ENCODE assay signal across 26 cellular contexts in genomic region chr18:51321696-51322095, GRCh38.
DNase-seq lines count a peak whose midpoint lies in the region; ATAC-seq and TF ChIP-seq lines count a peak whose summit lies in the region.
"Had no signal": no experiment of that assay in that cellular context is flagged by ENCODE, and none has a peak within 500 bp of the region (broad histone marks: within the 10 kb centered on the region; RNA-seq: fewer than 3 reads in every experiment).

No MANE protein-coding gene starts in this region.

- H3K4me1 Mint-ChIP-seq in chondrocyte (ENCODE audit: low read depth) = peaks cover 11% of the 10 kb centered on the region
- H3K4me1 Mint-ChIP-seq: activated naive CD4-positive, alpha-beta T cell treated with anti-CD3 and anti-CD28 coated beads, Interleukin-2, amount 10 ng/mL, durations not matched to agents 7 days and 5 days had no signal

- TF ChIP-seq POLR2A in tibial nerve (IDR thresholded peaks at IDR 0.05) (no peak), spleen (IDR thresholded peaks at IDR 0.05) (no peak)

- H3K36me3 Mint-ChIP-seq in chondrocyte (ENCODE audit: low read depth) = no peaks in the 10 kb centered on the region
- H3K36me3 Mint-ChIP-seq: activated naive CD4-positive, alpha-beta T cell treated with anti-CD3 and anti-CD28 coated beads, Interleukin-2, amount 10 ng/mL, durations not matched to agents 7 days and 5 days had no signal

- no peaks in the 10 kb centered on the region for H3K36me3 ChIP-seq in tibial nerve
- no peaks in the 10 kb centered on the region for H3K36me3 ChIP-seq in spleen
- H3K36me3 ChIP-seq: cardiac muscle cell, prostate gland, SJSA1, thoracic aorta had no signal

- TF ChIP-seq EP300 in tibial nerve (IDR thresholded peaks at IDR 0.05) = no peak

- no peak overlapping the region for H3K4me3 Mint-ChIP-seq in chondrocyte (ENCODE audit: unreplicated experiment)
- H3K4me3 Mint-ChIP-seq: activated naive CD4-positive, alpha-beta T cell treated with anti-CD3 and anti-CD28 coated beads, Interleukin-2, amount 10 ng/mL, durations not matched to agents 7 days and 5 days; effector memory CD8-positive, alpha-beta T cell had no signal

- TF ChIP-seq CTCF in chondrocyte (IDR thresholded peaks at IDR 0.05) = peak; percentile 26
- TF ChIP-seq CTCF in retinal pigment epithelial cell (conservative IDR thresholded peaks at IDR 0.05; ENCODE audit: low read depth, low read length) = peak; percentile 24
- no peak for TF ChIP-seq CTCF in tibial nerve (IDR thresholded peaks at IDR 0.05)
- TF ChIP-seq CTCF in spleen (IDR thresholded peaks at IDR 0.05 in 8 of 11, conservative IDR thresholded peaks at IDR 0.05 in 3 of 11) = no peak

- no peaks in the 10 kb centered on the region for H3K9me3 ChIP-seq in tibial nerve
- H3K9me3 ChIP-seq in spleen = no peaks in the 10 kb centered on the region
- H3K9me3 ChIP-seq: prostate gland, SJSA1, thoracic aorta had no signal

- H3K4me1 ChIP-seq in tibial nerve (no peaks in the 10 kb centered on the region), spleen (no peaks in the 10 kb centered on the region)
- H3K4me1 ChIP-seq: prostate gland, SJSA1 had no signal

- peaks cover 2% of the 10 kb centered on the region for H3K9me3 Mint-ChIP-seq in chondrocyte (ENCODE audit: low read depth)
- H3K9me3 Mint-ChIP-seq: activated naive CD4-positive, alpha-beta T cell treated with anti-CD3 and anti-CD28 coated beads, Interleukin-2, amount 10 ng/mL, durations not matched to agents 7 days and 5 days had no signal

- WGBS in tibial nerve, 2 donors = 49 to 53% methylated on average over 1 of the region's 1 CpG
- 30 to 38% (median 34%) methylated on average over 1 of the region's 1 CpG for WGBS in spleen, 5 donors

- no peak for ATAC-seq in HG02870 (IDR thresholded peaks at IDR 0.05; ENCODE audit: unreplicated experiment)
- ATAC-seq: effector memory CD8-positive, alpha-beta T cell; GM12878; stimulated activated naive CD8-positive, alpha-beta T cell treated with anti-CD3 and anti-CD28 coated beads, Interleukin-15, Interleukin-2, amounts not matched to agents 100 U/mL and 50 U/mL, for 24 hours had no signal

- H3K27me3 ChIP-seq in tibial nerve (no peaks in the 10 kb centered on the region), spleen (replicated peaks in 1 of 7) (peaks cover 0 to 6% (median 0%) of the 10 kb centered on the region in 7 donors)
- H3K27me3 ChIP-seq: cardiac muscle cell, SJSA1 had no signal

- peak; percentile 7 for DNase-seq in DMS 273 (lab: John Stamatoyannopoulos, UW; ENCODE audit: unreplicated experiment)
- DNase-seq in DMS 273 treated with DMSO at 0.1 percent for 48 hours (lab: John Stamatoyannopoulos, UW) = no peak
- DNase-seq in chondrocyte (ENCODE audit: low spot score) = no peak
- peak; percentile 25 for DNase-seq in iPS-NIHi11 (ENCODE audit: low spot score)
- peak; percentile 45 for DNase-seq in retinal pigment epithelial cell (ENCODE audit: low read depth)
- no peak for DNase-seq in tibial nerve (ENCODE audit: low spot score in 2 of 2)
- DNase-seq in spleen = no peak
- DNase-seq: activated CD4-positive, alpha-beta T cell treated with anti-CD3 and anti-CD28 coated beads, Interleukin-2, amount 50 U/mL, for 4 hours; activated naive CD4-positive, alpha-beta T cell treated with anti-CD3 and anti-CD28 coated beads, Interleukin-2, amount 10 ng/mL, durations not matched to agents 7 days and 5 days; amniotic stem cell; cortex of kidney; effector memory CD8-positive, alpha-beta T cell; GM23248; IMR-90; NCI-H1092; NCI-H1694 treated with DMSO at 0.1 percent for 48 hours; NCI-H526; stimulated activated naive CD8-positive, alpha-beta T cell treated with anti-CD3 and anti-CD28 coated beads, Interleukin-15, Interleukin-2, amounts not matched to agents 100 U/mL and 50 U/mL, for 24 hours had no signal

- H3K27ac Mint-ChIP-seq in chondrocyte (ENCODE audit: unreplicated experiment) = no peak overlapping the region
- H3K27ac Mint-ChIP-seq: activated naive CD4-positive, alpha-beta T cell treated with anti-CD3 and anti-CD28 coated beads, Interleukin-2, amount 10 ng/mL, durations not matched to agents 7 days and 5 days; effector memory CD8-positive, alpha-beta T cell had no signal

- intact Hi-C loops in spleen (cut with DNase I; ENCODE audit: low total_unique reads) = no loop called here

- H3K4me3 ChIP-seq in retinal pigment epithelial cell (ENCODE audit: low read length) (no peak overlapping the region), tibial nerve (no peak overlapping the region), spleen (no peak overlapping the region)
- H3K4me3 ChIP-seq: cardiac muscle cell, GM12878, GM23248, prostate gland, SJSA1, thoracic aorta had no signal

- H3K27ac ChIP-seq in tibial nerve (no peak overlapping the region), spleen (no peak overlapping the region)
- H3K27ac ChIP-seq: 22Rv1, C4-2B, cardiac muscle cell, GM23248, prostate gland, SJSA1, thoracic aorta had no signal

- H3K27me3 Mint-ChIP-seq in chondrocyte (ENCODE audit: low read depth) = no peaks in the 10 kb centered on the region

Comparison
In these comparisons a context has a peak if more than half of its experiments do, and no peak if none do; other contexts are left out.
1. DNase-seq: peak in DMS 273 (single experiment), iPS-NIHi11 (single experiment) and retinal pigment epithelial cell (single experiment); none in DMS 273 treated with DMSO at 0.1 percent for 48 hours (single experiment), chondrocyte (single experiment), tibial nerve (0 of 2) and spleen (single experiment).
2. CTCF ChIP-seq: peak in chondrocyte (single experiment) and retinal pigment epithelial cell (single experiment); none in tibial nerve (0 of 5) and spleen (0 of 11).